ENCODE assay signal across 9 cellular contexts in the genomic region with DNA sequence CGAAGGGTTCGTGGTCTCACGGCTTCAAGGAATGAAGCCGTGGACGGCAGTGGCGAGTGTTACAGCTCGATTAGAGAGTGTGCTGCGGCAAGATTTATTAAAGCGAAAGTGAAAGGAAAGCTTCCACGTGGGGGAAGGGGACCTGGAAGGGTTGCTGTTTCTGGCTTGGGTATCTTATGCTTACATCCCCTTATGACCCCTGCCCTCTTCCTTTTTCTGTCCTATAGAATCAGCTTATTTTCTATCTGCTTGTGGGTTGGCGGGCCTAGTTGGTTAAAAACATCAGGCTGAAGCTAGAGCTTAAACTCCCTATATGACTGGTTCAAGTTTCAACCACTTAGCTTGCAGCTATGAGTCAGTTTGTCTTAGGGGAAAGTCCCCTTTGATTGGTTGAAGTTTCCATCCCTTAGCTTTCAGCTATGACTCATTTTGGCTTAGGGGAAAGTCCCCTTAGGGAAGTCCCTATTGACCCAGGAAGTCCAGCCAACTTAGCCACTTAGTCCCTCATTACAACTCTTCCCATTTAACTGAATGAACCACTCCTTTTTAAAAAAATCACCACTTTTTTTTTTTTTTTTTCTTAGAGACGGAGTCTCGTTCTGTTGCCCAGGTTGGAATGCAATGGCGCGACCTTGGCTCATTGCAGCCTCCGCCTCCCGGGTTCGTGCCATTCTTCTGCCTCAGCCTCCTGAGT.
A peak's percentile ranks its signal among the peaks of the same experiment; 100 is the strongest.
DNase-seq lines count a peak whose midpoint lies in the region; ATAC-seq and TF ChIP-seq lines count a peak whose summit lies in the region.
"Had no signal": no experiment of that assay in that cellular context is flagged by ENCODE, and none has a peak within 500 bp of the region (broad histone marks: within the 10 kb centered on the region; RNA-seq: fewer than 3 reads in every experiment).

No MANE protein-coding gene starts in this region.

- H3K36me3 ChIP-seq in KOPT-K1 (ENCODE audit: insufficient read depth, low read length) (peaks cover 24% of the 10 kb centered on the region), left ventricle myocardium inferior (no peaks in the 10 kb centered on the region)
- H3K36me3 ChIP-seq: right lobe of liver had no signal

- H3K4me3 ChIP-seq in GM12864 (ENCODE audit: low read depth, low read length) (no peak overlapping the region; the same call in 1 of the 2 replicates), left ventricle myocardium inferior (no peak overlapping the region)
- H3K4me3 ChIP-seq: right lobe of liver had no signal

- intact Hi-C loops in left ventricle myocardium inferior (cut with micrococcal nuclease), result no loop called here

- TF ChIP-seq CTCF in GM12864 (IDR thresholded peaks at IDR 0.05; ENCODE audit: low read depth, low read length, missing control alignments) (no peak), left ventricle myocardium inferior (IDR thresholded peaks at IDR 0.05; ENCODE audit: borderline replicate concordance) (no peak)

- H3K9me3 ChIP-seq in KOPT-K1 (ENCODE audit: insufficient read depth, low read length, poor library complexity, severe bottlenecking), result peaks cover 29% of the 10 kb centered on the region
- peaks cover 14% of the 10 kb centered on the region for H3K9me3 ChIP-seq in left ventricle myocardium inferior (replicated peaks)

- DNase-seq in GM12864 (ENCODE audit: low read depth) (peak; percentile 70), activated T-cell treated with anti-CD3 and anti-CD28 coated beads for 4 hours (peak; percentile 9), mucosa of gallbladder (ENCODE audit: low spot score) (peak; percentile 15), Kasumi-1 (lab: John Stamatoyannopoulos, UW) (no peak), GF-D8 (lab: John Stamatoyannopoulos, UW) (no peak), left ventricle myocardium inferior (no peak)
- DNase-seq: right lobe of liver had no signal

- H3K27me3 ChIP-seq in left ventricle myocardium inferior (ENCODE audit: low read depth), result no peaks in the 10 kb centered on the region
- H3K27me3 ChIP-seq: right lobe of liver had no signal

- H3K27ac ChIP-seq in KOPT-K1 (ENCODE audit: low read depth, low read length, poor library complexity, severe bottlenecking) (peak overlapping the region; percentile 68), left ventricle myocardium inferior (replicated peaks) (no peak overlapping the region)
- H3K27ac ChIP-seq: right lobe of liver had no signal

- H3K4me1 ChIP-seq in left ventricle myocardium inferior, result no peaks in the 10 kb centered on the region
- H3K4me1 ChIP-seq: right lobe of liver had no signal

- peak; percentile 85 for ATAC-seq in GM21737 (IDR thresholded peaks at IDR 0.05; ENCODE audit: unreplicated experiment)

Comparison
In these comparisons a context has a peak if more than half of its experiments do, and no peak if none do; other contexts are left out.
1. DNase-seq: peak in GM12864 (single experiment), activated T-cell treated with anti-CD3 and anti-CD28 coated beads for 4 hours (single experiment) and mucosa of gallbladder (single experiment); none in Kasumi-1 (0 of 2), GF-D8 (single experiment) and left ventricle myocardium inferior (single experiment).